In genomic region chr5:143228597-143229293, GRCh38 we compare ENCODE assay signal across 16 cellular contexts.
DNase-seq lines count a peak whose midpoint lies in the region; ATAC-seq and TF ChIP-seq lines count a peak whose summit lies in the region.
"Had no signal": no experiment of that assay in that cellular context is flagged by ENCODE, and none has a peak within 500 bp of the region (broad histone marks: within the 10 kb centered on the region; RNA-seq: fewer than 3 reads in every experiment).

No MANE protein-coding gene starts in this region.

- no peaks in the 10 kb centered on the region; the same call in 1 of the 2 replicates for H3K36me3 ChIP-seq in Karpas-422 (ENCODE audit: insufficient read depth, low read length)
- H3K36me3 ChIP-seq: brain microvascular endothelial cell had no signal

- intact Hi-C loops in natural killer cell (cut with micrococcal nuclease), result loop anchor here (10.0 kb wide), 1 partner anchor 304 kb away; no protein-coding TSS in a partner anchor

- H3K27ac ChIP-seq in Karpas-422 (ENCODE audit: low read length), result peak overlapping the region; percentile 90
- H3K27ac ChIP-seq: brain microvascular endothelial cell, parathyroid adenoma, VCaP had no signal

- peak overlapping the region; percentile 59 for H3K4me2 ChIP-seq in Karpas-422 (ENCODE audit: low read depth, low read length, poor library complexity, severe bottlenecking)

- peaks cover 7% of the 10 kb centered on the region for H3K36me3 Mint-ChIP-seq in activated CD8-positive, alpha-beta memory T cell treated with anti-CD3 and anti-CD28 coated beads, Interleukin-2, amount 10 ng/mL, durations not matched to agents 7 days and 5 days
- H3K36me3 Mint-ChIP-seq in activated naive CD4-positive, alpha-beta T cell treated with anti-CD3 and anti-CD28 coated beads, Interleukin-2, amount 50 U/mL, for 24 hours, result peaks cover 6% of the 10 kb centered on the region
- no peaks in the 10 kb centered on the region for H3K36me3 Mint-ChIP-seq in natural killer cell

- DNase-seq in activated CD8-positive, alpha-beta memory T cell treated with anti-CD3 and anti-CD28 coated beads, Interleukin-2, amount 10 ng/mL, durations not matched to agents 7 days and 5 days, result peak; percentile 68
- DNase-seq in activated CD8-positive, alpha-beta memory T cell treated with anti-CD3 and anti-CD28 coated beads, Interleukin-2, amount 50 U/mL, for 4 hours, result no peak
- peak; percentile 39 for DNase-seq in Karpas-422
- no peak for DNase-seq in natural killer cell
- DNase-seq in GM20000 (ENCODE audit: low spot score), result no peak
- no peak for DNase-seq in NCI-H524 treated with DMSO at 0.1 percent for 48 hours (lab: John Stamatoyannopoulos, UW)
- DNase-seq: brain microvascular endothelial cell, Caco-2, left cardiac atrium, NCI-H446, OCI-M1, spleen had no signal

- no peaks in the 10 kb centered on the region for H3K9me2 ChIP-seq in Karpas-422 (replicated peaks; ENCODE audit: insufficient read depth, low read length)

- H2AFZ ChIP-seq in Karpas-422 (ENCODE audit: low read length), result no peak overlapping the region
- H2AFZ ChIP-seq: parathyroid adenoma had no signal

- no peak for TF ChIP-seq POLR2A in GM18505 (IDR thresholded peaks at IDR 0.05; ENCODE audit: borderline replicate concordance, extremely low read depth, insufficient read depth, insufficient read length)

- no peaks in the 10 kb centered on the region for H3K9me3 Mint-ChIP-seq in activated CD8-positive, alpha-beta memory T cell treated with anti-CD3 and anti-CD28 coated beads, Interleukin-2, amount 10 ng/mL, durations not matched to agents 7 days and 5 days (ENCODE audit: low read depth)
- H3K9me3 Mint-ChIP-seq in activated naive CD4-positive, alpha-beta T cell treated with anti-CD3 and anti-CD28 coated beads, Interleukin-2, amount 50 U/mL, for 24 hours, result no peaks in the 10 kb centered on the region
- no peaks in the 10 kb centered on the region for H3K9me3 Mint-ChIP-seq in natural killer cell

- CTCF ChIA-PET in activated CD8-positive, alpha-beta memory T cell treated with anti-CD3 and anti-CD28 coated beads, Interleukin-2, amount 10 ng/mL, durations not matched to agents 7 days and 5 days (lab: Charles Lee), result interaction anchor here (1.0 to 1.4 kb wide), 3 partner anchors 8 to 596 kb away, joined by 3 to 4 read pairs (median 3); no protein-coding TSS in a partner anchor

- peak; percentile 11 for ATAC-seq in activated CD8-positive, alpha-beta memory T cell treated with anti-CD3 and anti-CD28 coated beads, Interleukin-2, amount 10 ng/mL, durations not matched to agents 7 days and 5 days
- ATAC-seq in natural killer cell (no peak), GM18505 (IDR thresholded peaks at IDR 0.05; ENCODE audit: unreplicated experiment) (no peak)

- no peaks in the 10 kb centered on the region for H4K20me1 ChIP-seq in Karpas-422 (ENCODE audit: insufficient read depth, low read depth, low read length)

- H3K4me1 Mint-ChIP-seq in activated CD8-positive, alpha-beta memory T cell treated with anti-CD3 and anti-CD28 coated beads, Interleukin-2, amount 10 ng/mL, durations not matched to agents 7 days and 5 days, result peaks cover 28% of the 10 kb centered on the region
- H3K4me1 Mint-ChIP-seq in activated naive CD4-positive, alpha-beta T cell treated with anti-CD3 and anti-CD28 coated beads, Interleukin-2, amount 50 U/mL, for 24 hours, result peaks cover 23% of the 10 kb centered on the region
- peaks cover 43 to 49% of the 10 kb centered on the region in 2 donors for H3K4me1 Mint-ChIP-seq in natural killer cell

- H3K4me3 ChIP-seq in Karpas-422 (ENCODE audit: low read length), result no peak overlapping the region
- H3K4me3 ChIP-seq: spleen had no signal

- H3K4me3 Mint-ChIP-seq in activated CD8-positive, alpha-beta memory T cell treated with anti-CD3 and anti-CD28 coated beads, Interleukin-2, amount 10 ng/mL, durations not matched to agents 7 days and 5 days, result no peak overlapping the region
- H3K4me3 Mint-ChIP-seq in activated naive CD4-positive, alpha-beta T cell treated with anti-CD3 and anti-CD28 coated beads, Interleukin-2, amount 50 U/mL, for 24 hours, result no peak overlapping the region
- no peak overlapping the region for H3K4me3 Mint-ChIP-seq in natural killer cell

- H3K27me3 Mint-ChIP-seq in activated CD8-positive, alpha-beta memory T cell treated with anti-CD3 and anti-CD28 coated beads, Interleukin-2, amount 10 ng/mL, durations not matched to agents 7 days and 5 days, result no peaks in the 10 kb centered on the region
- H3K27me3 Mint-ChIP-seq in activated naive CD4-positive, alpha-beta T cell treated with anti-CD3 and anti-CD28 coated beads, Interleukin-2, amount 50 U/mL, for 24 hours, result peaks cover 1% of the 10 kb centered on the region
- no peaks in the 10 kb centered on the region for H3K27me3 Mint-ChIP-seq in natural killer cell (ENCODE audit: low read depth in 2 of 2)

- no peaks in the 10 kb centered on the region for H3K27me3 ChIP-seq in Karpas-422 (ENCODE audit: low read length)
- H3K27me3 ChIP-seq: brain microvascular endothelial cell, spleen had no signal

- TF ChIP-seq CTCF in natural killer cell (IDR thresholded peaks at IDR 0.05) (no peak), GM20000 (IDR thresholded peaks at IDR 0.05; ENCODE audit: extremely low read depth, missing control alignments) (no peak)

- no peaks in the 10 kb centered on the region for H3K79me2 ChIP-seq in Karpas-422 (ENCODE audit: low read length)
- H3K79me2 ChIP-seq: parathyroid adenoma had no signal

- H3K4me1 ChIP-seq in Karpas-422 (ENCODE audit: low read length), result peaks cover 66% of the 10 kb centered on the region
- H3K4me1 ChIP-seq: Caco-2 had no signal

- H3K27ac Mint-ChIP-seq in activated CD8-positive, alpha-beta memory T cell treated with anti-CD3 and anti-CD28 coated beads, Interleukin-2, amount 10 ng/mL, durations not matched to agents 7 days and 5 days, result peak overlapping the region; percentile 91
- peak overlapping the region; percentile 30 for H3K27ac Mint-ChIP-seq in activated naive CD4-positive, alpha-beta T cell treated with anti-CD3 and anti-CD28 coated beads, Interleukin-2, amount 50 U/mL, for 24 hours
- peak overlapping the region; percentile 50 to 89 for H3K27ac Mint-ChIP-seq in natural killer cell

- H3K9ac ChIP-seq in Karpas-422 (ENCODE audit: low read length), result peak overlapping the region; percentile 60
- H3K9ac ChIP-seq: parathyroid adenoma had no signal

- no peaks in the 10 kb centered on the region for H3K9me3 ChIP-seq in Karpas-422 (ENCODE audit: low read length)
- H3K9me3 ChIP-seq: Caco-2, spleen had no signal

Comparison
In these comparisons a context has a peak if more than half of its experiments do, and no peak if none do; other contexts are left out.
1. DNase-seq: peak in activated CD8-positive, alpha-beta memory T cell treated with anti-CD3 and anti-CD28 coated beads, Interleukin-2, amount 10 ng/mL, durations not matched to agents 7 days and 5 days (single experiment) and Karpas-422 (single experiment); none in activated CD8-positive, alpha-beta memory T cell treated with anti-CD3 and anti-CD28 coated beads, Interleukin-2, amount 50 U/mL, for 4 hours (single experiment), natural killer cell (single experiment), GM20000 (single experiment) and NCI-H524 treated with DMSO at 0.1 percent for 48 hours (single experiment).
2. H3K27ac Mint-ChIP-seq: peak in every context shown above with its lines; median percentile 91 in activated CD8-positive, alpha-beta memory T cell treated with anti-CD3 and anti-CD28 coated beads, Interleukin-2, amount 10 ng/mL, durations not matched to agents 7 days and 5 days; 70 in natural killer cell; 30 in activated naive CD4-positive, alpha-beta T cell treated with anti-CD3 and anti-CD28 coated beads, Interleukin-2, amount 50 U/mL, for 24 hours.